34 cellular contexts compared by ENCODE assay signal in the genomic region with DNA sequence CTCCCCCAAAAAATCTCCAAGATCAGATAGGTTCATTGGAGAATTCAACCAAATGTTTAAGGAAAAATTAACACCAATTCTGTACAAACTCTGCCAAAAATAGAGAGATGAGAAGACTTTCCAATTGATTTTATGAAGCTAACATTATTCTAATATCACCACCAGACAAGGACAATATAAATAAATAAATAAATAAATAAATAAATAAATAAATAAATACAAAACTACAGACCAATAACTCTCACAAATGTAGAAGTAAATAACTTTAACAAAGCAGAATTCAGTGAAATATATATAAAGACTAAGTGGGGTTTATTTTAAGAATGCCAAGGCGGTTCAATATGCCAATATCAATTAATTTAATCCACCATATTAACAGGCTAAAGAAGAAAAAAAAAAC.
"Had no signal": no experiment of that assay in that cellular context is flagged by ENCODE, and none has a peak within 500 bp of the region (broad histone marks: within the 10 kb centered on the region; RNA-seq: fewer than 3 reads in every experiment).

No MANE protein-coding gene starts in this region.

- H3K4me3 ChIP-seq: MG63 had no signal

- H3K27me3 ChIP-seq: MG63 had no signal

- DNase-seq: Karpas-422, Kasumi-1, MG63, MM.1S, MV-4-11, NCI-H1048, NCI-H1092, NCI-H1092 treated with DMSO at 0.1 percent for 48 hours, NCI-H1105, NCI-H1105 treated with DMSO at 0.1 percent for 48 hours, NCI-H1417, NCI-H1417 treated with DMSO at 0.1 percent for 48 hours, NCI-H1436, NCI-H1436 treated with DMSO at 0.1 percent for 48 hours, NCI-H146, NCI-H1694, NCI-H1694 treated with DMSO at 0.1 percent for 48 hours, NCI-H187, NCI-H187 treated with DMSO at 0.1 percent for 48 hours, NCI-H1930, NCI-H2029, NCI-H2029 treated with DMSO at 0.1 percent for 48 hours, NCI-H2081, NCI-H2081 treated with DMSO at 0.1 percent for 48 hours, NCI-H2107, NCI-H2171, NCI-H2171 treated with DMSO at 0.1 percent for 48 hours, NCI-H2227 treated with DMSO at 0.1 percent for 48 hours, NCI-H226, NCI-H345, NCI-H446, NCI-H446 treated with DMSO at 0.1 percent for 48 hours, NCI-H510A, NCI-H510A treated with DMSO at 0.1 percent for 48 hours had no signal

- H3K36me3 ChIP-seq: MG63 had no signal

- H3K9me3 ChIP-seq: MG63 had no signal
